ENCODE assay signal across 20 cellular contexts in the genomic region with DNA sequence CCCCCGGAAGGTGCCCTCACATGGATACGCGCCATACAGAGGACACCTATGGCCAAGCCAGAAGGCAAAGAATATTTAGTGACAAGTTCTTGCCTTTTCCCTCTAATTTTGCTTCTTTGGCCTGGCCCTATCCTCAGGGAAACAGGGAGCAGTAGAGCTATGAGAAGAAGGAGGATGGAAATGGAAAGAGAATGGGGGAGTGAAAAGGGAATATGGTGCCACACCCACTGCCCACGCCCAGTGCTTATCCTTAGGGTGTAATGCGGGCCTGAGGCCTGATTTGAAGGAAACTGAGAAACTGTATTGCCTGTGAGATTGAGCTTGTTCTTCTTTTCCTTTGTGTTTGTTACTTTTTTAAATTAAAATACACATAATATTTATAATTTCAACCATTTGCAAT.
DNase-seq lines count a peak whose midpoint lies in the region; ATAC-seq, FAIRE-seq and TF ChIP-seq lines count a peak whose summit lies in the region.
"Had no signal": no experiment of that assay in that cellular context is flagged by ENCODE, and none has a peak within 500 bp of the region (broad histone marks: within the 10 kb centered on the region; RNA-seq: fewer than 3 reads in every experiment).

No MANE protein-coding gene starts in this region.

- FAIRE-seq in D721Med (lab: Jason Lieb, UNC): no peak

- no peak for ATAC-seq in left lung
- ATAC-seq in stimulated activated effector memory CD8-positive, alpha-beta T cell treated with anti-CD3 and anti-CD28 coated beads, Interleukin-12 subunit alpha, Interleukin-12 subunit beta, amount 100 ng/mL, for 72 hours: no peak
- ATAC-seq in left lobe of liver: no peak
- ATAC-seq: activated CD4-positive, CD25-positive, alpha-beta regulatory T cell treated with anti-CD3 and anti-CD28 coated beads, Interleukin-2, amount 50 U/mL, for 24 hours; CD8-positive, alpha-beta T cell had no signal

- H3K4me1 Mint-ChIP-seq in stimulated activated effector memory CD8-positive, alpha-beta T cell treated with anti-CD3 and anti-CD28 coated beads, Interleukin-12 subunit alpha, Interleukin-12 subunit beta, amount 100 ng/mL, for 72 hours: no peaks in the 10 kb centered on the region

- TF ChIP-seq CTCF in WI38 (IDR thresholded peaks at IDR 0.05; ENCODE audit: low read depth, low read length): no peak
- TF ChIP-seq CTCF in left lung (IDR thresholded peaks at IDR 0.05): no peak
- no peak for TF ChIP-seq CTCF in D721Med (IDR thresholded peaks at IDR 0.05; ENCODE audit: insufficient read depth, missing control alignments)

- DNase-seq in HT1080 (ENCODE audit: low read depth) (peak; percentile 81), left lung (no peak), left lobe of liver (ENCODE audit: low spot score) (no peak), D721Med (ENCODE audit: insufficient read length, low spot score) (no peak)
- DNase-seq in stimulated activated effector memory CD8-positive, alpha-beta T cell treated with anti-CD3 and anti-CD28 coated beads, Interleukin-12 subunit alpha, Interleukin-12 subunit beta, amount 100 ng/mL, for 72 hours (ENCODE audit: low spot score in 2 of 2): no peak
- DNase-seq in activated effector memory CD4-positive, alpha-beta T cell treated with Interleukin-2 at 50 U/mL for 16 hours: no peak
- DNase-seq: activated gamma-delta T cell treated with Interleukin-2 at 50 U/mL for 16 hours; CD8-positive, alpha-beta T cell; DMS79 treated with DMSO at 0.1 percent for 48 hours; effector CD8-positive, alpha-beta T cell; esophagus squamous epithelium; head of caudate nucleus; NCI-H1105; NCI-H2081 treated with DMSO at 0.1 percent for 48 hours; occipital lobe; SHP77 had no signal

- no peak overlapping the region for H3K27ac Mint-ChIP-seq in stimulated activated effector memory CD8-positive, alpha-beta T cell treated with anti-CD3 and anti-CD28 coated beads, Interleukin-12 subunit alpha, Interleukin-12 subunit beta, amount 100 ng/mL, for 72 hours
- H3K27ac Mint-ChIP-seq: CD8-positive, alpha-beta T cell had no signal

- intact Hi-C loops in left lung (cut with DNase I): no loop called here

- no peaks in the 10 kb centered on the region for H3K27me3 ChIP-seq in BLaER1 treated with 17β-estradiol and CSF1 and Interleukin-3, amounts not matched to agents 10 nM and 100 nM
- no peaks in the 10 kb centered on the region for H3K27me3 ChIP-seq in left lung
- H3K27me3 ChIP-seq: esophagus squamous epithelium, right atrium auricular region had no signal

- H3K4me1 ChIP-seq in BLaER1 treated with 17β-estradiol and CSF1 and Interleukin-3, amounts not matched to agents 10 nM and 100 nM: peaks cover 0 to 33% (median 15%) of the 10 kb centered on the region in 10 experiments; a peak in 11 of 20 replicates
- H3K4me1 ChIP-seq in left lung: peaks cover 0 to 4% of the 10 kb centered on the region in 2 donors
- H3K4me1 ChIP-seq: esophagus squamous epithelium, right atrium auricular region had no signal

- H3K27ac ChIP-seq in BLaER1 treated with 17β-estradiol and CSF1 and Interleukin-3, amounts not matched to agents 10 nM and 100 nM: peak overlapping the region in 4 of 11 experiments; percentile 11 to 66 (median 38); a peak in 5 of 22 replicates
- peak overlapping the region; percentile 45 to 61 for H3K27ac ChIP-seq in left lung
- H3K27ac ChIP-seq: esophagus squamous epithelium, right atrium auricular region had no signal

- peak overlapping the region in 1 of 11 experiments; percentile 6; a peak in 1 of 22 replicates for H3K9ac ChIP-seq in BLaER1 treated with 17β-estradiol and CSF1 and Interleukin-3, amounts not matched to agents 10 nM and 100 nM

- H3K36me3 ChIP-seq in BLaER1 treated with 17β-estradiol and CSF1 and Interleukin-3, amounts not matched to agents 10 nM and 100 nM: no peaks in the 10 kb centered on the region
- H3K36me3 ChIP-seq in left lung: no peaks in the 10 kb centered on the region
- H3K36me3 ChIP-seq: esophagus squamous epithelium, right atrium auricular region had no signal

- H3K4me3 ChIP-seq in BLaER1 treated with 17β-estradiol and CSF1 and Interleukin-3, amounts not matched to agents 10 nM and 100 nM: no peak overlapping the region
- peak overlapping the region; percentile 13; the same call in 1 of the 2 replicates for H3K4me3 ChIP-seq in WI38 (ENCODE audit: low read depth, low read length)
- H3K4me3 ChIP-seq in left lung: no peak overlapping the region
- H3K4me3 ChIP-seq: esophagus squamous epithelium, right atrium auricular region had no signal

- no peaks in the 10 kb centered on the region for H3K36me3 Mint-ChIP-seq in stimulated activated effector memory CD8-positive, alpha-beta T cell treated with anti-CD3 and anti-CD28 coated beads, Interleukin-12 subunit alpha, Interleukin-12 subunit beta, amount 100 ng/mL, for 72 hours
- H3K36me3 Mint-ChIP-seq: CD8-positive, alpha-beta T cell had no signal

- peaks cover 6 to 29% (median 9%) of the 10 kb centered on the region in 11 experiments; a peak in 16 of 22 replicates for H3K9me3 ChIP-seq in BLaER1 treated with 17β-estradiol and CSF1 and Interleukin-3, amounts not matched to agents 10 nM and 100 nM (replicated peaks in 1 of 11)
- no peaks in the 10 kb centered on the region for H3K9me3 ChIP-seq in left lung
- H3K9me3 ChIP-seq: right atrium auricular region had no signal

- H4K20me1 ChIP-seq in BLaER1 treated with 17β-estradiol and CSF1 and Interleukin-3, amounts not matched to agents 10 nM and 100 nM: peaks cover 0 to 3% (median 0%) of the 10 kb centered on the region in 11 experiments; a peak in 1 of 22 replicates

- peaks cover 3% of the 10 kb centered on the region for H3K9me3 Mint-ChIP-seq in stimulated activated effector memory CD8-positive, alpha-beta T cell treated with anti-CD3 and anti-CD28 coated beads, Interleukin-12 subunit alpha, Interleukin-12 subunit beta, amount 100 ng/mL, for 72 hours

- peak overlapping the region in 6 of 11 experiments; percentile 14 to 69 (median 43); a peak in 10 of 22 replicates for H3K4me2 ChIP-seq in BLaER1 treated with 17β-estradiol and CSF1 and Interleukin-3, amounts not matched to agents 10 nM and 100 nM

- H3K4me3 Mint-ChIP-seq in stimulated activated effector memory CD8-positive, alpha-beta T cell treated with anti-CD3 and anti-CD28 coated beads, Interleukin-12 subunit alpha, Interleukin-12 subunit beta, amount 100 ng/mL, for 72 hours: no peak overlapping the region
- H3K4me3 Mint-ChIP-seq: CD8-positive, alpha-beta T cell had no signal
